10 cellular contexts compared by ENCODE assay signal in genomic region chr15:74788716-74789151, GRCh38. TPM values are rescaled to one million over a fixed set of nuclear protein-coding genes. Genes with fewer than 3 reads are reported as not detected.
DNase-seq lines count a peak whose midpoint lies in the region; ATAC-seq and TF ChIP-seq lines count a peak whose summit lies in the region.
"Had no signal": no experiment of that assay in that cellular context is flagged by ENCODE, and none has a peak within 500 bp of the region (broad histone marks: within the 10 kb centered on the region; RNA-seq: fewer than 3 reads in every experiment).

No MANE protein-coding gene starts in this region.

- ATAC-seq in GM21717 (IDR thresholded peaks at IDR 0.05; ENCODE audit: unreplicated experiment) = peak; percentile 25
- no peak for ATAC-seq in left lobe of liver

- H3K27ac ChIP-seq in RWPE1 (peak overlapping the region; percentile 63), temporal lobe (ENCODE audit: low read depth, low read length) (peak overlapping the region; percentile 72), WERI-Rb-1 (no peak overlapping the region)

- H3K36me3 ChIP-seq in WERI-Rb-1 = peaks cover 42% of the 10 kb centered on the region

- no peaks in the 10 kb centered on the region for H3K9me3 ChIP-seq in WERI-Rb-1 (ENCODE audit: severe bottlenecking)

- CTCF ChIA-PET in RWPE1 (lab: Yijun Ruan, JAX) = interaction anchor here (0.6 to 1.4 kb wide), 6 partner anchors 11 to 723 kb away, joined by 3 to 4 read pairs (median 3); no protein-coding TSS in a partner anchor

- no peaks in the 10 kb centered on the region for H3K27me3 ChIP-seq in WERI-Rb-1 (ENCODE audit: insufficient read depth, low read depth, severe bottlenecking)

- TF ChIP-seq CTCF in GM12875 (IDR thresholded peaks at IDR 0.05; ENCODE audit: borderline replicate concordance, insufficient read depth, low read depth, low read length) (no peak), RWPE1 (conservative IDR thresholded peaks at IDR 0.05; ENCODE audit: low read depth) (no peak), WERI-Rb-1 (IDR thresholded peaks at IDR 0.05; ENCODE audit: low read depth, low read length) (no peak)

- DNase-seq in RWPE1 (ENCODE audit: low spot score) = no peak
- DNase-seq in effector CD4-positive, alpha-beta T cell = peak; percentile 50
- no peak for DNase-seq in WERI-Rb-1
- DNase-seq in left lobe of liver (ENCODE audit: low spot score) = no peak
- DNase-seq in superior temporal gyrus (ENCODE audit: extremely low spot score) = no peak
- DNase-seq: IMR-90 had no signal

- H3K4me3 ChIP-seq in GM12875 (ENCODE audit: low read depth, low read length) (peak overlapping the region; percentile 98), WERI-Rb-1 (ENCODE audit: low read depth, low read length) (no peak overlapping the region)

- POLR2A ChIA-PET in RWPE1 (lab: Yijun Ruan, JAX; ENCODE audit: low non-redundant PET) = no interaction called here

RNA-seq across cellular contexts. Expression of gene CSK, which starts 6.9 kb away (rescaled TPM):
- total RNA-seq in temporal lobe (25.8 TPM), left lobe of liver (32.7 TPM)

RNA-seq across cellular contexts. Expression of gene LMAN1L, which starts 23.9 kb away (rescaled TPM):
- total RNA-seq in temporal lobe (not detected), left lobe of liver (not detected)
- total RNA-seq: fibroblast of villous mesenchyme, IMR-90 had no signal

RNA-seq across cellular contexts. Expression of gene CPLX3, which starts 37.7 kb away (rescaled TPM):
- total RNA-seq in temporal lobe (0.49 TPM), left lobe of liver (not detected)
- total RNA-seq: fibroblast of villous mesenchyme, IMR-90 had no signal

RNA-seq across cellular contexts. Expression of gene CYP1A2, which starts 40.1 kb away (rescaled TPM):
- total RNA-seq in temporal lobe (not detected), left lobe of liver (120 TPM)
- total RNA-seq: fibroblast of villous mesenchyme, IMR-90 had no signal

RNA-seq across cellular contexts. Expression of gene ULK3, which starts 54.2 kb away (rescaled TPM):
- total RNA-seq in temporal lobe (33.7 TPM), left lobe of liver (23.8 TPM)
